ENCODE assay signal across 11 cellular contexts in genomic region chr13:113495494-113496251, GRCh38. TPM values are rescaled to one million over a fixed set of nuclear protein-coding genes. Genes with fewer than 3 reads are reported as not detected.
A peak's percentile ranks its signal among the peaks of the same experiment; 100 is the strongest.
DNase-seq lines count a peak whose midpoint lies in the region; ATAC-seq and TF ChIP-seq lines count a peak whose summit lies in the region.
"Had no signal": no experiment of that assay in that cellular context is flagged by ENCODE, and none has a peak within 500 bp of the region (broad histone marks: within the 10 kb centered on the region; RNA-seq: fewer than 3 reads in every experiment).

No MANE protein-coding gene starts in this region.

- WGBS in IMR-90 (ENCODE audit: extremely low coverage in 2 of 2, insufficient read length in 1 of 2), 2 experiments = 55% methylated on average over 18 of the region's 26 CpGs; no CpG with 5 or more reads in 1 of the 2 experiments

- no peak overlapping the region for H2AK5ac ChIP-seq in IMR-90 (ENCODE audit: low read depth, low read length)

- no peak overlapping the region; the same call in 1 of the 2 replicates for H3K4ac ChIP-seq in IMR-90 (ENCODE audit: low read depth, low read length)

- H3K4me3 Mint-ChIP-seq in CD8-positive, alpha-beta T cell = no peak overlapping the region
- H3K4me3 Mint-ChIP-seq in endothelial cell (ENCODE audit: unreplicated experiment) = peak overlapping the region; percentile 43
- H3K4me3 Mint-ChIP-seq in natural killer cell treated with Interleukin-12 subunit alpha and Interleukin-12 subunit beta and Interleukin-15 and Interleukin-18, amount 100 ng/mL, for 72 hours = peak overlapping the region; percentile 60

- H3K4me1 Mint-ChIP-seq in CD8-positive, alpha-beta T cell (ENCODE audit: low read depth) = peaks cover 44% of the 10 kb centered on the region
- peaks cover 24% of the 10 kb centered on the region for H3K4me1 Mint-ChIP-seq in endothelial cell (ENCODE audit: unreplicated experiment)
- H3K4me1 Mint-ChIP-seq in natural killer cell treated with Interleukin-12 subunit alpha and Interleukin-12 subunit beta and Interleukin-15 and Interleukin-18, amount 100 ng/mL, for 72 hours (ENCODE audit: low read depth in 2 of 2) = peaks cover 29 to 33% of the 10 kb centered on the region in 2 donors

- no peak overlapping the region for H4K5ac ChIP-seq in IMR-90 (ENCODE audit: low read depth, low read length)

- H4K20me1 ChIP-seq in IMR-90 (ENCODE audit: insufficient read depth, low read length) = peaks cover 59% of the 10 kb centered on the region

- H4K91ac ChIP-seq in IMR-90 (ENCODE audit: insufficient read depth, low read depth, low read length) = no peak overlapping the region

- H3K4me2 ChIP-seq in IMR-90 (ENCODE audit: low read depth, low read length) = peak overlapping the region; percentile 16; the same call in 1 of the 2 replicates

- dilution Hi-C loops in IMR-90 (cut with HindIII; ENCODE audit: low sequenced_read_pairs, unreplicated experiment) = no loop called here

- no peak overlapping the region for H3K14ac ChIP-seq in IMR-90 (replicated peaks; ENCODE audit: low read depth, low read length)

- ATAC-seq in CD8-positive, alpha-beta T cell = no peak
- ATAC-seq in IMR-90 (ENCODE audit: low read depth) (peak; percentile 2; the same call in 1 of the 2 replicates), GM19324 (IDR thresholded peaks at IDR 0.05; ENCODE audit: low FRiP score, unreplicated experiment) (no peak)
- no peak for ATAC-seq in natural killer cell treated with Interleukin-12 subunit alpha and Interleukin-12 subunit beta and Interleukin-15 and Interleukin-18, amount 100 ng/mL, for 72 hours

- CTCF ChIA-PET in CD8-positive, alpha-beta T cell (lab: Charles Lee) = no interaction called here
- CTCF ChIA-PET in IMR-90 (lab: Yijun Ruan, JAX) = interaction anchor here (0.6 kb wide), 1 partner anchor 257 kb away, joined by 5 read pairs; no protein-coding TSS in a partner anchor

- peaks cover 44 to 75% of the 10 kb centered on the region in 2 experiments for H3K79me1 ChIP-seq in IMR-90 (ENCODE audit: low read depth in 1 of 2, low read length in 2 of 2)

- intact Hi-C loops in CD8-positive, alpha-beta T cell (cut with DNase I, micrococcal nuclease) = no loop called here
- intact Hi-C loops in IMR-90 (cut with micrococcal nuclease) = no loop called here

- no peak overlapping the region for H3K9ac ChIP-seq in IMR-90 (ENCODE audit: low read depth, low read length)

- no peaks in the 10 kb centered on the region for H3K27me3 ChIP-seq in CD8-positive, alpha-beta T cell (ENCODE audit: insufficient read depth, low read length)
- H3K27me3 ChIP-seq in IMR-90 (ENCODE audit: control insufficient read depth, insufficient read depth, low read length) (no peaks in the 10 kb centered on the region), Peyer's patch (no peaks in the 10 kb centered on the region)

- H3K9me3 Mint-ChIP-seq in CD8-positive, alpha-beta T cell = no peaks in the 10 kb centered on the region
- H3K9me3 Mint-ChIP-seq in endothelial cell (ENCODE audit: unreplicated experiment) = no peaks in the 10 kb centered on the region
- H3K9me3 Mint-ChIP-seq in natural killer cell treated with Interleukin-12 subunit alpha and Interleukin-12 subunit beta and Interleukin-15 and Interleukin-18, amount 100 ng/mL, for 72 hours = no peaks in the 10 kb centered on the region

- H2BK15ac ChIP-seq in IMR-90 (ENCODE audit: low read depth, low read length) = no peak overlapping the region

- H3K18ac ChIP-seq in IMR-90 (ENCODE audit: low read depth, low read length) = no peak overlapping the region

- H4K8ac ChIP-seq in IMR-90 (ENCODE audit: low read depth in 2 of 2, low read length in 2 of 2) = no peak overlapping the region

- no peak overlapping the region for H2BK120ac ChIP-seq in IMR-90 (ENCODE audit: low read depth, low read length)

- POLR2A ChIA-PET in CD8-positive, alpha-beta T cell (lab: Charles Lee) = no interaction called here
- POLR2A ChIA-PET in IMR-90 (lab: Charles Lee; ENCODE audit: unreplicated experiment) = no interaction called here

- peak overlapping the region; percentile 67 for H2AK9ac ChIP-seq in IMR-90 (replicated peaks; ENCODE audit: low read depth, low read length, poor library complexity)

- peaks cover 16% of the 10 kb centered on the region for H3K36me3 ChIP-seq in CD8-positive, alpha-beta T cell (ENCODE audit: insufficient read depth, low read length)
- H3K36me3 ChIP-seq in IMR-90 (ENCODE audit: control insufficient read depth, insufficient read depth, low read length) (peaks cover 44% of the 10 kb centered on the region), Peyer's patch (peaks cover 0 to 54% (median 0%) of the 10 kb centered on the region in 3 donors)

- peak overlapping the region; percentile 89 for H3K27ac Mint-ChIP-seq in CD8-positive, alpha-beta T cell
- peak overlapping the region; percentile 43 for H3K27ac Mint-ChIP-seq in endothelial cell (ENCODE audit: unreplicated experiment)
- peak overlapping the region; percentile 25 to 61 for H3K27ac Mint-ChIP-seq in natural killer cell treated with Interleukin-12 subunit alpha and Interleukin-12 subunit beta and Interleukin-15 and Interleukin-18, amount 100 ng/mL, for 72 hours

- in situ Hi-C loops in IMR-90 (cut with MboI; ENCODE audit: low sequenced_read_pairs) = no loop called here

- no peak overlapping the region for H3K4me3 ChIP-seq in CD8-positive, alpha-beta T cell (ENCODE audit: low read depth, low read length)
- H3K4me3 ChIP-seq in IMR-90 (ENCODE audit: insufficient read depth, low read depth, low read length) (no peak overlapping the region), Peyer's patch (no peak overlapping the region)

- peaks cover 17% of the 10 kb centered on the region for H3K4me1 ChIP-seq in CD8-positive, alpha-beta T cell (ENCODE audit: insufficient read depth, low read length)
- H3K4me1 ChIP-seq in IMR-90 (ENCODE audit: control insufficient read depth, insufficient read depth, low read length) (peaks cover 21% of the 10 kb centered on the region), Peyer's patch (peaks cover 0 to 44% (median 3%) of the 10 kb centered on the region in 4 donors)

- peaks cover 33% of the 10 kb centered on the region for H3K9me1 ChIP-seq in IMR-90 (ENCODE audit: insufficient read depth, low read length)

- no peak overlapping the region for H2BK5ac ChIP-seq in IMR-90 (ENCODE audit: low read depth, low read length, poor library complexity, severe bottlenecking)

- no peak for TF ChIP-seq CTCF in CD8-positive, alpha-beta T cell (IDR thresholded peaks at IDR 0.05)
- TF ChIP-seq CTCF in IMR-90 (conservative IDR thresholded peaks at IDR 0.05; ENCODE audit: low read depth, low read length) = no peak
- TF ChIP-seq CTCF in endothelial cell (IDR thresholded peaks at IDR 0.05; ENCODE audit: unreplicated experiment) = no peak
- no peak for TF ChIP-seq CTCF in Peyer's patch (IDR thresholded peaks at IDR 0.05)

- H3K27me3 Mint-ChIP-seq in CD8-positive, alpha-beta T cell (ENCODE audit: low read depth) = no peaks in the 10 kb centered on the region
- peaks cover 2% of the 10 kb centered on the region for H3K27me3 Mint-ChIP-seq in endothelial cell (ENCODE audit: unreplicated experiment)
- H3K27me3 Mint-ChIP-seq in natural killer cell treated with Interleukin-12 subunit alpha and Interleukin-12 subunit beta and Interleukin-15 and Interleukin-18, amount 100 ng/mL, for 72 hours = no peaks in the 10 kb centered on the region

- no peak overlapping the region for H3K56ac ChIP-seq in IMR-90 (ENCODE audit: extremely low read depth, insufficient read depth, low read length)

- H3K36me3 Mint-ChIP-seq in CD8-positive, alpha-beta T cell = peaks cover 43% of the 10 kb centered on the region
- peaks cover 46% of the 10 kb centered on the region for H3K36me3 Mint-ChIP-seq in endothelial cell (ENCODE audit: low read depth, unreplicated experiment)
- H3K36me3 Mint-ChIP-seq in natural killer cell treated with Interleukin-12 subunit alpha and Interleukin-12 subunit beta and Interleukin-15 and Interleukin-18, amount 100 ng/mL, for 72 hours = peaks cover 22% of the 10 kb centered on the region

- no peak for TF ChIP-seq POLR2A in IMR-90 (IDR thresholded peaks at IDR 0.05; ENCODE audit: low read depth, low read length)
- no peak for TF ChIP-seq POLR2A in Peyer's patch (IDR thresholded peaks at IDR 0.05)

- TF ChIP-seq RAD21 in IMR-90 (IDR thresholded peaks at IDR 0.05; ENCODE audit: low read length) = no peak

- no peak overlapping the region for H3K27ac ChIP-seq in CD8-positive, alpha-beta T cell (ENCODE audit: low read depth, low read length)
- H3K27ac ChIP-seq in IMR-90 (ENCODE audit: insufficient read depth, low read length) (0 out of 2 replicates have a peak overlapping the region, but pooled peaks have one; percentile 15), Peyer's patch (peak overlapping the region in 1 of 4 donors; percentile 13)

- H2AFZ ChIP-seq in IMR-90 (replicated peaks; ENCODE audit: low read length, poor library complexity) = no peak overlapping the region

- no peaks in the 10 kb centered on the region for H3K9me3 ChIP-seq in CD8-positive, alpha-beta T cell (ENCODE audit: low read length)
- H3K9me3 ChIP-seq in IMR-90 (ENCODE audit: control insufficient read depth, insufficient read depth, low read length) (no peaks in the 10 kb centered on the region), Peyer's patch (no peaks in the 10 kb centered on the region)

- no peak overlapping the region for H2BK20ac ChIP-seq in IMR-90 (ENCODE audit: low read depth, low read length)

- BruUV-seq in IMR-90 (replicated peaks; lab: Mats Ljungman, UMichigan) = no TSS peak

- no peak for DNase-seq in CD8-positive, alpha-beta T cell
- peak; percentile 41 for DNase-seq in IMR-90
- peak; percentile 22 for DNase-seq in endothelial cell (ENCODE audit: low spot score)
- DNase-seq in natural killer cell treated with Interleukin-12 subunit alpha and Interleukin-12 subunit beta and Interleukin-15 and Interleukin-18, amount 100 ng/mL, for 72 hours (ENCODE audit: low spot score) = no peak
- no peak for DNase-seq in HuH-7 (ENCODE audit: low spot score)
- DNase-seq in Peyer's patch = no peak
- no peak for DNase-seq in T1000 (lab: John Stamatoyannopoulos, UW)
- DNase-seq: DMS79 treated with DMSO at 0.1 percent for 48 hours, foreskin melanocyte, NCI-H1436 treated with DMSO at 0.1 percent for 48 hours had no signal

- H3K23ac ChIP-seq in IMR-90 (ENCODE audit: low read depth, low read length) = peak overlapping the region; percentile 46; the same call in 1 of the 2 replicates

RNA-seq across cellular contexts. Expression of gene DCUN1D2, which starts 5.2 kb away (rescaled TPM):
- 10 to 100 TPM; 10.4 to 13.9 TPM for total RNA-seq in CD8-positive, alpha-beta T cell
- total RNA-seq in IMR-90 (2012; rRNA removed) (6.9 and 8.1 TPM in 2 replicates), endothelial cell (ENCODE audit: unreplicated experiment) (23.9 TPM), Peyer's patch (10 to 100 TPM; 23.9 to 29.1 (median 26.9) TPM)
- polyA plus RNA-seq in IMR-90 (2012; rRNA removed) = 7.9 and 11.5 TPM in 2 replicates
- 4.2 and 6.5 TPM in 2 replicates for polyA plus RNA-seq in IMR-90 (2012; cell fraction: cytosol; rRNA removed)
- 43.9 and 65.7 TPM in 2 replicates for polyA plus RNA-seq in IMR-90 (2012; cell fraction: nucleus; rRNA removed; ENCODE audit: low replicate concordance)
- total RNA-seq in natural killer cell treated with Interleukin-12 subunit alpha and Interleukin-12 subunit beta and Interleukin-15 and Interleukin-18, amount 100 ng/mL, for 72 hours = 10 to 100 TPM; 22.9 to 40.7 TPM

RNA-seq across cellular contexts. Expression of gene ADPRHL1, which starts 42.4 kb away (rescaled TPM):
- total RNA-seq in CD8-positive, alpha-beta T cell = under 1 TPM; 0.27 to 0.28 TPM
- 0.28 and 0.36 TPM in 2 replicates for total RNA-seq in IMR-90 (2012; rRNA removed)
- 0.67 and 0.69 TPM in 2 replicates for polyA plus RNA-seq in IMR-90 (2012; rRNA removed)
- polyA plus RNA-seq in IMR-90 (2012; cell fraction: cytosol; rRNA removed) = 0.65 and 0.70 TPM in 2 replicates
- 3.2 and 4.4 TPM in 2 replicates for polyA plus RNA-seq in IMR-90 (2012; cell fraction: nucleus; rRNA removed; ENCODE audit: low replicate concordance)
- total RNA-seq in endothelial cell (ENCODE audit: unreplicated experiment) = 1.5 TPM
- total RNA-seq in natural killer cell treated with Interleukin-12 subunit alpha and Interleukin-12 subunit beta and Interleukin-15 and Interleukin-18, amount 100 ng/mL, for 72 hours = 1 to 10 TPM; 1.8 to 1.9 TPM
- total RNA-seq in Peyer's patch = 10 to 100 TPM in 1 of 4 donors, 1 to 10 TPM in 2, not detected in 1; 3.9 to 15.2 (median 5.8) TPM

Comparison
In these comparisons a context has a peak if more than half of its experiments do, and no peak if none do; other contexts are left out.
1. DNase-seq: peak in IMR-90 (single experiment) and endothelial cell (single experiment); none in CD8-positive, alpha-beta T cell (0 of 7), natural killer cell treated with Interleukin-12 subunit alpha and Interleukin-12 subunit beta and Interleukin-15 and Interleukin-18, amount 100 ng/mL, for 72 hours (single experiment), HuH-7 (single experiment), Peyer's patch (0 of 3) and T1000 (single experiment).
2. Peak in every context shown above with its lines, with median percentiles within 50 percentile points of each other: H3K27ac Mint-ChIP-seq.